In the genomic region with DNA sequence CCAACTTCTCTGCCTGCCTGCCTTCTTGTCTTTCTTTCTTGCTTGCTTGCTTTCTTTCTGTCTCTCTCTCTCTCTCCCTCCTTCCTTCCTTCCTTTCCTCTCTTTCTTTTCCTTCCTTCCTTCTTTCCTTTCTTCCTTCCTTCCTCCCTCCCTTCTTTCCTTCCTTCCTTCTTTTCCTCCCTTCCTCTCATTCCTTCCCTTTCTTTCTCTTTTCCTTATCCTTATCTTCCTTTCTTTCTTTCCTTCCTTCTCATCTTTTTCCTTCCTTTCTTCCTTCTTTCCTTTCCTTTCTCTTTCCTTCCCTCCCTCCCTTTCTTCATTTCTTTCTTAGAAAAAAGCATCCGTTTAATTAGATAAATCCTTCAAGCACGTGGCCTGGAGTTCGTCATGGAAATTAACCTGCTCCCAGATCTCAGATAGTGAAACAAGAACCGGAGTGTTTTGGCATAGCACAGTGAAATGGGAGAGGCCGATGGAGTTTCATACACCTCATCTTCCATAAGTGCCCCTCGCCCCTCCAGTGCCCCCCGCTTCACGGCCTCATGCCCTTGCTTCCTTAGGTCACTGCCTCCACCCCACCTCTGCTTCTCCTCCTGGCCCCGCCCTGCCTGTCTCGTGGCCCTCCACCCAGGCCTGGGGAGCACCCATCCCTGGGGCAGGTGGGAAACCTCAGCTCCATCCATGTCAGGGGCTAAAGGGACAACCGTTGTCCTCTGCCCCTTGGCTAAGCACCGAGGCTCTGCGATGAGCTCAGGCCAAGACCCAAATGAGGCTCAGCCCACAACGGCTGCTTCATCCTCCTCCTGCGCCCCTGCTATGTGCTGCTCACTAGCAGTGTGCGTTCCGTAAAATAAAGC, we compare ENCODE assay signal across 1 cellular context.
TF ChIP-seq lines count a peak whose summit lies in the region.

No MANE protein-coding gene starts in this region.

TF ChIP-seq in K562, 482 proteins besides CTCF, POLR2A, EP300 and RAD21:
- TF ChIP-seq U2AF2 (optimal IDR thresholded peaks at IDR 0.05; ENCODE audit: low read depth, low read length), result no peak
- TF ChIP-seq, protein P1, sequence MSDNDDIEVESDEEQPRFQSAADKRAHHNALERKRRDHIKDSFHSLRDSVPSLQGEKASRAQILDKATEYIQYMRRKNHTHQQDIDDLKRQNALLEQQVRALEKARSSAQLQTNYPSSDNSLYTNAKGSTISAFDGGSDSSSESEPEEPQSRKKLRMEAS (CRISPR knock-in tag; IDR thresholded peaks at IDR 0.05), result 0 out of 2 replicates have a peak, but pooled peaks have one; percentile 31
- no peak for TF ChIP-seq HNRNPK (IDR thresholded peaks at IDR 0.05; ENCODE audit: low read depth, low read length, poor library complexity, severe bottlenecking)
- TF ChIP-seq, protein P2, sequence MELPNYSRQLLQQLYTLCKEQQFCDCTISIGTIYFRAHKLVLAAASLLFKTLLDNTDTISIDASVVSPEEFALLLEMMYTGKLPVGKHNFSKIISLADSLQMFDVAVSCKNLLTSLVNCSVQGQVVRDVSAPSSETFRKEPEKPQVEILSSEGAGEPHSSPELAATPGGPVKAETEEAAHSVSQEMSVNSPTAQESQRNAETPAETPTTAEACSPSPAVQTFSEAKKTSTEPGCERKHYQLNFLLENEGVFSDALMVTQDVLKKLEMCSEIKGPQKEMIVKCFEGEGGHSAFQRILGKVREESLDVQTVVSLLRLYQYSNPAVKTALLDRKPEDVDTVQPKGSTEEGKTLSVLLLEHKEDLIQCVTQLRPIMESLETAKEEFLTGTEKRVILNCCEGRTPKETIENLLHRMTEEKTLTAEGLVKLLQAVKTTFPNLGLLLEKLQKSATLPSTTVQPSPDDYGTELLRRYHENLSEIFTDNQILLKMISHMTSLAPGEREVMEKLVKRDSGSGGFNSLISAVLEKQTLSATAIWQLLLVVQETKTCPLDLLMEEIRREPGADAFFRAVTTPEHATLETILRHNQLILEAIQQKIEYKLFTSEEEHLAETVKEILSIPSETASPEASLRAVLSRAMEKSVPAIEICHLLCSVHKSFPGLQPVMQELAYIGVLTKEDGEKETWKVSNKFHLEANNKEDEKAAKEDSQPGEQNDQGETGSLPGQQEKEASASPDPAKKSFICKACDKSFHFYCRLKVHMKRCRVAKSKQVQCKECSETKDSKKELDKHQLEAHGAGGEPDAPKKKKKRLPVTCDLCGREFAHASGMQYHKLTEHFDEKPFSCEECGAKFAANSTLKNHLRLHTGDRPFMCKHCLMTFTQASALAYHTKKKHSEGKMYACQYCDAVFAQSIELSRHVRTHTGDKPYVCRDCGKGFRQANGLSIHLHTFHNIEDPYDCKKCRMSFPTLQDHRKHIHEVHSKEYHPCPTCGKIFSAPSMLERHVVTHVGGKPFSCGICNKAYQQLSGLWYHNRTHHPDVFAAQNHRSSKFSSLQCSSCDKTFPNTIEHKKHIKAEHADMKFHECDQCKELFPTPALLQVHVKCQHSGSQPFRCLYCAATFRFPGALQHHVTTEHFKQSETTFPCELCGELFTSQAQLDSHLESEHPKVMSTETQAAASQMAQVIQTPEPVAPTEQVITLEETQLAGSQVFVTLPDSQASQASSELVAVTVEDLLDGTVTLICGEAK (IDR thresholded peaks at IDR 0.05), result no peak
- TF ChIP-seq, protein P2 (CRISPR knock-in tag; IDR thresholded peaks at IDR 0.05), result no peak
- TF ChIP-seq, protein P3, sequence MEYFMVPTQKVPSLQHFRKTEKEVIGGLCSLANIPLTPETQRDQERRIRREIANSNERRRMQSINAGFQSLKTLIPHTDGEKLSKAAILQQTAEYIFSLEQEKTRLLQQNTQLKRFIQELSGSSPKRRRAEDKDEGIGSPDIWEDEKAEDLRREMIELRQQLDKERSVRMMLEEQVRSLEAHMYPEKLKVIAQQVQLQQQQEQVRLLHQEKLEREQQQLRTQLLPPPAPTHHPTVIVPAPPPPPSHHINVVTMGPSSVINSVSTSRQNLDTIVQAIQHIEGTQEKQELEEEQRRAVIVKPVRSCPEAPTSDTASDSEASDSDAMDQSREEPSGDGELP (CRISPR knock-in tag; IDR thresholded peaks at IDR 0.05; ENCODE audit: borderline replicate concordance), result 0 out of 2 replicates have a peak, but pooled peaks have one; percentile 12
- no peak for TF ChIP-seq CC2D1A (IDR thresholded peaks at IDR 0.05)
- TF ChIP-seq, protein P4, sequence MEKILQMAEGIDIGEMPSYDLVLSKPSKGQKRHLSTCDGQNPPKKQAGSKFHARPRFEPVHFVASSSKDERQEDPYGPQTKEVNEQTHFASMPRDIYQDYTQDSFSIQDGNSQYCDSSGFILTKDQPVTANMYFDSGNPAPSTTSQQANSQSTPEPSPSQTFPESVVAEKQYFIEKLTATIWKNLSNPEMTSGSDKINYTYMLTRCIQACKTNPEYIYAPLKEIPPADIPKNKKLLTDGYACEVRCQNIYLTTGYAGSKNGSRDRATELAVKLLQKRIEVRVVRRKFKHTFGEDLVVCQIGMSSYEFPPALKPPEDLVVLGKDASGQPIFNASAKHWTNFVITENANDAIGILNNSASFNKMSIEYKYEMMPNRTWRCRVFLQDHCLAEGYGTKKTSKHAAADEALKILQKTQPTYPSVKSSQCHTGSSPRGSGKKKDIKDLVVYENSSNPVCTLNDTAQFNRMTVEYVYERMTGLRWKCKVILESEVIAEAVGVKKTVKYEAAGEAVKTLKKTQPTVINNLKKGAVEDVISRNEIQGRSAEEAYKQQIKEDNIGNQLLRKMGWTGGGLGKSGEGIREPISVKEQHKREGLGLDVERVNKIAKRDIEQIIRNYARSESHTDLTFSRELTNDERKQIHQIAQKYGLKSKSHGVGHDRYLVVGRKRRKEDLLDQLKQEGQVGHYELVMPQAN (IDR thresholded peaks at IDR 0.05; ENCODE audit: borderline replicate concordance), result no peak
- TF ChIP-seq SIN3B (IDR thresholded peaks at IDR 0.05; ENCODE audit: low read depth), result no peak
- no peak for TF ChIP-seq SREBF1 (IDR thresholded peaks at IDR 0.05; ENCODE audit: borderline replicate concordance, low read depth, low read length)
- TF ChIP-seq MTA1 (IDR thresholded peaks at IDR 0.05; ENCODE audit: borderline replicate concordance), result no peak
- TF ChIP-seq SREBF2 (CRISPR knock-in tag; IDR thresholded peaks at IDR 0.05), result no peak
- TF ChIP-seq SMAD1 (IDR thresholded peaks at IDR 0.05; ENCODE audit: low read depth, low read length, partially characterized antibody), result no peak
- TF ChIP-seq, protein P5, sequence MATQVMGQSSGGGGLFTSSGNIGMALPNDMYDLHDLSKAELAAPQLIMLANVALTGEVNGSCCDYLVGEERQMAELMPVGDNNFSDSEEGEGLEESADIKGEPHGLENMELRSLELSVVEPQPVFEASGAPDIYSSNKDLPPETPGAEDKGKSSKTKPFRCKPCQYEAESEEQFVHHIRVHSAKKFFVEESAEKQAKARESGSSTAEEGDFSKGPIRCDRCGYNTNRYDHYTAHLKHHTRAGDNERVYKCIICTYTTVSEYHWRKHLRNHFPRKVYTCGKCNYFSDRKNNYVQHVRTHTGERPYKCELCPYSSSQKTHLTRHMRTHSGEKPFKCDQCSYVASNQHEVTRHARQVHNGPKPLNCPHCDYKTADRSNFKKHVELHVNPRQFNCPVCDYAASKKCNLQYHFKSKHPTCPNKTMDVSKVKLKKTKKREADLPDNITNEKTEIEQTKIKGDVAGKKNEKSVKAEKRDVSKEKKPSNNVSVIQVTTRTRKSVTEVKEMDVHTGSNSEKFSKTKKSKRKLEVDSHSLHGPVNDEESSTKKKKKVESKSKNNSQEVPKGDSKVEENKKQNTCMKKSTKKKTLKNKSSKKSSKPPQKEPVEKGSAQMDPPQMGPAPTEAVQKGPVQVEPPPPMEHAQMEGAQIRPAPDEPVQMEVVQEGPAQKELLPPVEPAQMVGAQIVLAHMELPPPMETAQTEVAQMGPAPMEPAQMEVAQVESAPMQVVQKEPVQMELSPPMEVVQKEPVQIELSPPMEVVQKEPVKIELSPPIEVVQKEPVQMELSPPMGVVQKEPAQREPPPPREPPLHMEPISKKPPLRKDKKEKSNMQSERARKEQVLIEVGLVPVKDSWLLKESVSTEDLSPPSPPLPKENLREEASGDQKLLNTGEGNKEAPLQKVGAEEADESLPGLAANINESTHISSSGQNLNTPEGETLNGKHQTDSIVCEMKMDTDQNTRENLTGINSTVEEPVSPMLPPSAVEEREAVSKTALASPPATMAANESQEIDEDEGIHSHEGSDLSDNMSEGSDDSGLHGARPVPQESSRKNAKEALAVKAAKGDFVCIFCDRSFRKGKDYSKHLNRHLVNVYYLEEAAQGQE (CRISPR knock-in tag; IDR thresholded peaks at IDR 0.05; ENCODE audit: low read depth), result no peak
- TF ChIP-seq, protein P6, sequence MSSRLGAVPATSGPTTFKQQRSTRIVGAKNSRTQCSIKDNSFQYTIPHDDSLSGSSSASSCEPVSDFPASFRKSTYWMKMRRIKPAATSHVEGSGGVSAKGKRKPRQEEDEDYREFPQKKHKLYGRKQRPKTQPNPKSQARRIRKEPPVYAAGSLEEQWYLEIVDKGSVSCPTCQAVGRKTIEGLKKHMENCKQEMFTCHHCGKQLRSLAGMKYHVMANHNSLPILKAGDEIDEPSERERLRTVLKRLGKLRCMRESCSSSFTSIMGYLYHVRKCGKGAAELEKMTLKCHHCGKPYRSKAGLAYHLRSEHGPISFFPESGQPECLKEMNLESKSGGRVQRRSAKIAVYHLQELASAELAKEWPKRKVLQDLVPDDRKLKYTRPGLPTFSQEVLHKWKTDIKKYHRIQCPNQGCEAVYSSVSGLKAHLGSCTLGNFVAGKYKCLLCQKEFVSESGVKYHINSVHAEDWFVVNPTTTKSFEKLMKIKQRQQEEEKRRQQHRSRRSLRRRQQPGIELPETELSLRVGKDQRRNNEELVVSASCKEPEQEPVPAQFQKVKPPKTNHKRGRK (tag; IDR thresholded peaks at IDR 0.05), result peak; percentile 90
- TF ChIP-seq NR3C1 (CRISPR knock-in tag; IDR thresholded peaks at IDR 0.05), result peak; percentile 30; the same call in 1 of the 2 replicates
- no peak for TF ChIP-seq ZNF41 (CRISPR knock-in tag; conservative IDR thresholded peaks at IDR 0.05)
- TF ChIP-seq ZEB2 (IDR thresholded peaks at IDR 0.05), result no peak
- TF ChIP-seq FOXJ2 (tag; IDR thresholded peaks at IDR 0.05), result no peak
